Comparison of ENCODE assay signal across 4 cellular contexts in genomic region chr9:37056086-37056485, GRCh38. TPM values are rescaled to one million over a fixed set of nuclear protein-coding genes. Genes with fewer than 3 reads are reported as not detected.
"Had no signal": no experiment of that assay in that cellular context is flagged by ENCODE, and none has a peak within 500 bp of the region (broad histone marks: within the 10 kb centered on the region; RNA-seq: fewer than 3 reads in every experiment).

No MANE protein-coding gene starts in this region.

- ATAC-seq: GM12878 had no signal

- H3K4me3 ChIP-seq: GM12878 had no signal

- DNase-seq: GDM1, GF-D8 had no signal

RNA-seq across cellular contexts. Expression of gene PAX5, which starts 22.0 kb away (rescaled TPM):
- total RNA-seq: G401 had no signal
